Comparison of ENCODE assay signal across 7 cellular contexts in the genomic region with DNA sequence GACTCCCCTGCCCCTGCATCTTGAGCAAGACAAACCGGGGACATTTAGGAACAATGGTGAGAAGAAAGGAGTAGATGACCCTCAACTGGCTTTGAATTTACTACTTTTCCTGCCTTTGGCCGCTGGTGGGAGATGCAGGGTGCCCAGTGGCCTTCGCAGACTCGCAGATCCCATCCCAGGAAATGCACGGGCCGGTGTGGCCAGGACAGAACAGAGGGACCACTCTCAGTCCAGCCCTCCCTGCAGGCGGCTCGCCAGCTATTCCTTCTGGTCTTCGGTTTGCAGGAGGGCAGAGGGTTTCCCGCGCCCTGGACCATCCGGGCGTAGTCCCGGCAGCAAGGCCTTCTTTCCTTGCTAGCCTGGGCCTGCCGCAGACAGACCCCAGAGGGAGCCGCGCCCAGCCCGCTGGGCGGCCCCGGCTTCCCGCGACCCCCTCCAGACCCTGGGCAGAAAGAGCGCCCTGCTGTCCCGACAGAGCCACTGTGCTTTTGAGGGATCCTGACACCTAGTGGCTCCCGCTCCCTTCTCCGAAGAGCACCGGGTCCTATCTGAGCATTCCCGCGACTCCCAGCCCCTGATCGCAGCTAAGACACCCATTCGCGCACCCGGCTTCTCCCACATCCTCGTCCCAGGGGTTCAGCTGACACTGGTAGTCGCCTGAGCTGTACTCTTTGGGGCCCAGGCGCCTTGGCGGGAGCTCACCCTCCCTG. TPM values are rescaled to one million over a fixed set of nuclear protein-coding genes. Genes with fewer than 3 reads are reported as not detected.
DNase-seq lines count a peak whose midpoint lies in the region; ATAC-seq and TF ChIP-seq lines count a peak whose summit lies in the region.

No MANE protein-coding gene starts in this region.

- no peaks in the 10 kb centered on the region for H3K9me3 ChIP-seq in ovary

- H3K4me1 ChIP-seq in foreskin keratinocyte (no peaks in the 10 kb centered on the region), ovary (ENCODE audit: insufficient read depth) (peaks cover 7% of the 10 kb centered on the region)

- no peak for TF ChIP-seq POLR2A in ovary (IDR thresholded peaks at IDR 0.05)

- TF ChIP-seq EP300 in ovary (IDR thresholded peaks at IDR 0.05): no peak

- 6 to 7% (median 6%) methylated on average over 37 of the region's 37 CpGs for WGBS in ovary, 3 donors

- peak; percentile 37 for DNase-seq in GM20000 (ENCODE audit: low spot score)
- DNase-seq in NCI-H774 (lab: John Stamatoyannopoulos, UW): peak; percentile 7
- no peak for DNase-seq in foreskin keratinocyte
- peak; percentile 26 to 57 (median 47) for DNase-seq in ovary
- DNase-seq in AG20443 (ENCODE audit: low spot score): no peak

- H3K27ac ChIP-seq in foreskin keratinocyte: no peak overlapping the region
- peak overlapping the region; percentile 12 to 20 for H3K27ac ChIP-seq in ovary

- H3K27me3 ChIP-seq in foreskin keratinocyte: peaks cover 52% of the 10 kb centered on the region
- H3K27me3 ChIP-seq in ovary: no peaks in the 10 kb centered on the region

- intact Hi-C loops in ovary (cut with DNase I): loop anchor here in 1 of 4 donors (10.0 kb wide), 1 partner anchor 455 kb away; the partner anchor contains the start of gene ADCY2

- no peaks in the 10 kb centered on the region for H3K36me3 ChIP-seq in ovary

- peak overlapping the region; percentile 47 for H3K4me3 ChIP-seq in ovary

- ATAC-seq in foreskin keratinocyte (peak; percentile 50), GM21737 (IDR thresholded peaks at IDR 0.05; ENCODE audit: unreplicated experiment) (no peak), GM21526 (IDR thresholded peaks at IDR 0.05; ENCODE audit: low FRiP score, unreplicated experiment) (no peak)

- no peak for TF ChIP-seq CTCF in GM20000 (IDR thresholded peaks at IDR 0.05; ENCODE audit: extremely low read depth, missing control alignments)
- TF ChIP-seq CTCF in foreskin keratinocyte (conservative IDR thresholded peaks at IDR 0.05): peak; percentile 32
- no peak for TF ChIP-seq CTCF in ovary (IDR thresholded peaks at IDR 0.05)

RNA-seq across cellular contexts. Expression of gene CFAP90, which starts 1.2 kb away (rescaled TPM):
- total RNA-seq in foreskin keratinocyte (not detected in 2 replicates), ovary (10 to 100 TPM in 1 of 7 donors, 1 to 10 TPM in 3, under 1 TPM in 3; 0.66 to 41.2 (median 1.2) TPM)
- polyA plus RNA-seq in foreskin keratinocyte (0.03 and 0.07 TPM in 2 replicates), ovary (1 to 10 TPM in 1 of 2 donors, under 1 TPM in 1; 0.67 to 1.0 TPM)

RNA-seq across cellular contexts. Expression of gene FASTKD3, which starts 19.1 kb away (rescaled TPM):
- total RNA-seq in foreskin keratinocyte (10.5 and 13.2 TPM in 2 replicates), ovary (10 to 100 TPM in 1 of 7 donors, 1 to 10 TPM in 6; 4.9 to 10.8 (median 7.2) TPM)
- polyA plus RNA-seq in foreskin keratinocyte (9.0 and 10.9 TPM in 2 replicates), ovary (10 to 100 TPM in 1 of 2 donors, 1 to 10 TPM in 1; 9.3 to 11.6 TPM)

RNA-seq across cellular contexts. Expression of gene MTRR, which starts 19.3 kb away (rescaled TPM):
- 38.1 and 40.0 TPM in 2 replicates for total RNA-seq in foreskin keratinocyte
- 12.8 and 15.4 TPM in 2 replicates for polyA plus RNA-seq in foreskin keratinocyte
- total RNA-seq in ovary: 10 to 100 TPM; 21.8 to 65.9 (median 42.9) TPM
- polyA plus RNA-seq in ovary: 10 to 100 TPM; 23.6 to 31.1 TPM

Comparison
In these comparisons a context has a peak if more than half of its experiments do, and no peak if none do; other contexts are left out.
1. DNase-seq: peak in GM20000 (single experiment), NCI-H774 (single experiment) and ovary (5 of 5); none in foreskin keratinocyte (0 of 2) and AG20443 (single experiment).